ENCODE assay signal across 1 cellular context in genomic region chr3:9934235-9934621, GRCh38.
TF ChIP-seq lines count a peak whose summit lies in the region.

No MANE protein-coding gene starts in this region.

TF ChIP-seq in A549, 52 proteins besides CTCF, POLR2A, EP300 and RAD21:
- TF ChIP-seq E2F6 (IDR thresholded peaks at IDR 0.05; ENCODE audit: borderline replicate concordance, low read depth) = no peak
- TF ChIP-seq ZC3H11A (IDR thresholded peaks at IDR 0.05) = no peak
